Comparison of ENCODE assay signal across 11 cellular contexts in genomic region chr20:36446557-36446956, GRCh38.
A peak's percentile ranks its signal among the peaks of the same experiment; 100 is the strongest.
DNase-seq lines count a peak whose midpoint lies in the region; ATAC-seq and TF ChIP-seq lines count a peak whose summit lies in the region.
"Had no signal": no experiment of that assay in that cellular context is flagged by ENCODE, and none has a peak within 500 bp of the region (broad histone marks: within the 10 kb centered on the region; RNA-seq: fewer than 3 reads in every experiment).

No MANE protein-coding gene starts in this region.

- DNase-seq in thyroid gland: peak in 1 of 2 donors; percentile 46
- no peak for DNase-seq in activated effector memory CD4-positive, alpha-beta T cell treated with Interleukin-2 at 50 U/mL for 16 hours
- DNase-seq in amniotic stem cell (lab: John Stamatoyannopoulos, UW): no peak
- DNase-seq: ACHN; CD4-positive, alpha-beta T cell had no signal

- no peak for TF ChIP-seq CTCF in C4-2B (conservative IDR thresholded peaks at IDR 0.05)
- TF ChIP-seq CTCF in VCaP (conservative IDR thresholded peaks at IDR 0.05): no peak
- TF ChIP-seq CTCF in gastroesophageal sphincter (IDR thresholded peaks at IDR 0.05): no peak
- no peak for TF ChIP-seq CTCF in thyroid gland (IDR thresholded peaks at IDR 0.05)

- TF ChIP-seq EP300 in gastroesophageal sphincter (IDR thresholded peaks at IDR 0.05): no peak

- H3K4me1 ChIP-seq in gastroesophageal sphincter: no peaks in the 10 kb centered on the region
- H3K4me1 ChIP-seq in thyroid gland: peaks cover 8 to 11% of the 10 kb centered on the region in 2 donors
- H3K4me1 ChIP-seq: BLaER1 treated with 17β-estradiol and CSF1 and Interleukin-3, amounts not matched to agents 10 nM and 100 nM had no signal

- intact Hi-C loops in thyroid gland (cut with DNase I): no loop called here

- H3K9me3 ChIP-seq in gastroesophageal sphincter (no peaks in the 10 kb centered on the region), thyroid gland (no peaks in the 10 kb centered on the region)
- H3K9me3 ChIP-seq: BLaER1 treated with 17β-estradiol and CSF1 and Interleukin-3, amounts not matched to agents 10 nM and 100 nM had no signal

- H3K27me3 ChIP-seq in gastroesophageal sphincter (no peaks in the 10 kb centered on the region), thyroid gland (no peaks in the 10 kb centered on the region)
- H3K27me3 ChIP-seq: BLaER1 treated with 17β-estradiol and CSF1 and Interleukin-3, amounts not matched to agents 10 nM and 100 nM had no signal

- ATAC-seq in gastroesophageal sphincter (peak; percentile 15), GM18498 (IDR thresholded peaks at IDR 0.05; ENCODE audit: unreplicated experiment) (no peak)
- ATAC-seq: GM12878 had no signal

- no peak overlapping the region for H3K4me3 ChIP-seq in gastroesophageal sphincter
- H3K4me3 ChIP-seq in thyroid gland (replicated peaks in 1 of 3): no peak overlapping the region
- H3K4me3 ChIP-seq: BLaER1 treated with 17β-estradiol and CSF1 and Interleukin-3, amounts not matched to agents 10 nM and 100 nM; GM12878 had no signal

- no peak for TF ChIP-seq POLR2A in gastroesophageal sphincter (IDR thresholded peaks at IDR 0.05)
- no peak for TF ChIP-seq POLR2A in thyroid gland (IDR thresholded peaks at IDR 0.05)

- WGBS in gastroesophageal sphincter (ENCODE audit: low coverage in 1 of 2), 2 donors: 80 to 86% methylated on average over 1 of the region's 17 CpGs
- 67 to 72% methylated on average over 10 to 15 of the region's 17 CpGs for WGBS in thyroid gland, 2 donors

- H3K27ac ChIP-seq in C4-2B (peak overlapping the region; percentile 21), VCaP (peak overlapping the region; percentile 93), gastroesophageal sphincter (no peak overlapping the region), thyroid gland (peak overlapping the region; percentile 33 to 39 (median 33))
- H3K27ac ChIP-seq: BLaER1 treated with 17β-estradiol and CSF1 and Interleukin-3, amounts not matched to agents 10 nM and 100 nM had no signal

- H3K36me3 ChIP-seq in gastroesophageal sphincter: no peaks in the 10 kb centered on the region
- no peaks in the 10 kb centered on the region for H3K36me3 ChIP-seq in thyroid gland
- H3K36me3 ChIP-seq: BLaER1 treated with 17β-estradiol and CSF1 and Interleukin-3, amounts not matched to agents 10 nM and 100 nM had no signal

Comparison
In these comparisons a context has a peak if more than half of its experiments do, and no peak if none do; other contexts are left out.
1. H3K27ac ChIP-seq: peak in C4-2B (single experiment), VCaP (single experiment) and thyroid gland (3 of 3); none in gastroesophageal sphincter (0 of 4).